In genomic region chr10:48390933-48391845, GRCh38 we compare ENCODE assay signal across 10 cellular contexts.
A peak's percentile ranks its signal among the peaks of the same experiment; 100 is the strongest.
DNase-seq lines count a peak whose midpoint lies in the region; ATAC-seq, FAIRE-seq and TF ChIP-seq lines count a peak whose summit lies in the region.
"Had no signal": no experiment of that assay in that cellular context is flagged by ENCODE, and none has a peak within 500 bp of the region (broad histone marks: within the 10 kb centered on the region; RNA-seq: fewer than 3 reads in every experiment).

No MANE protein-coding gene starts in this region.

- DNase-seq in MCF 10A (ENCODE audit: unreplicated experiment) (peak; percentile 42), breast epithelium (ENCODE audit: low spot score in 2 of 2) (no peak), adipocyte (ENCODE audit: low read depth) (peak; percentile 48), urothelium cell line (ENCODE audit: low spot score) (peak; percentile 37), right cardiac atrium (no peak), epidermal melanocyte (ENCODE audit: insufficient read length, low spot score) (no peak)
- DNase-seq: psoas muscle had no signal

- ATAC-seq in HG03342 (IDR thresholded peaks at IDR 0.05; ENCODE audit: unreplicated experiment) (peak; percentile 74), right cardiac atrium (no peak)
- ATAC-seq in stimulated activated memory B cell treated with anti-CD40 and anti-IgM and Interleukin-4, amounts not matched to agents 10 μg/mL and 1 μg/mL and 100 μg/mL, for 72 hours = no peak

- POLR2A ChIA-PET in MCF 10A (lab: Yijun Ruan, JAX) = interaction anchor here (0.6 to 2.8 kb wide), 6 partner anchors 8 to 75 kb away, joined by 3 to 9 read pairs (median 4); no protein-coding TSS in a partner anchor

- intact Hi-C loops in MCF 10A (cut with micrococcal nuclease) = no loop called here
- intact Hi-C loops in breast epithelium (cut with DNase I; ENCODE audit: low total_unique reads) = no loop called here
- intact Hi-C loops in right cardiac atrium (cut with DNase I) = no loop called here

- H3K9me3 ChIP-seq in breast epithelium (no peaks in the 10 kb centered on the region), adipocyte (ENCODE audit: control insufficient read depth, low read length) (no peaks in the 10 kb centered on the region), right cardiac atrium (ENCODE audit: control insufficient read depth, low read length) (no peaks in the 10 kb centered on the region)
- H3K9me3 ChIP-seq: psoas muscle had no signal

- TF ChIP-seq CTCF in MCF 10A (IDR thresholded peaks at IDR 0.05; ENCODE audit: unreplicated experiment) = no peak
- no peak for TF ChIP-seq CTCF in breast epithelium (IDR thresholded peaks at IDR 0.05)

- no peaks in the 10 kb centered on the region for H3K36me3 ChIP-seq in breast epithelium
- no peaks in the 10 kb centered on the region for H3K36me3 ChIP-seq in adipocyte (ENCODE audit: control insufficient read depth, insufficient read depth, low read length, severe bottlenecking)
- H3K36me3 ChIP-seq: cardiac muscle cell had no signal

- 72% methylated on average over 4 of the region's 4 CpGs for WGBS in right cardiac atrium

- CTCF ChIA-PET in MCF 10A (lab: Yijun Ruan, JAX) = no interaction called here

- no peak overlapping the region for H3K27ac Mint-ChIP-seq in MCF 10A (ENCODE audit: low read depth, unreplicated experiment)
- no peak overlapping the region for H3K27ac Mint-ChIP-seq in stimulated activated memory B cell treated with anti-CD40 and anti-IgM and Interleukin-4, amounts not matched to agents 10 μg/mL and 1 μg/mL and 100 μg/mL, for 72 hours

- peaks cover 20% of the 10 kb centered on the region for H3K4me1 Mint-ChIP-seq in MCF 10A (ENCODE audit: insufficient read depth, unreplicated experiment)
- H3K4me1 Mint-ChIP-seq in stimulated activated memory B cell treated with anti-CD40 and anti-IgM and Interleukin-4, amounts not matched to agents 10 μg/mL and 1 μg/mL and 100 μg/mL, for 72 hours = peaks cover 28% of the 10 kb centered on the region

- TF ChIP-seq POLR2A in breast epithelium (IDR thresholded peaks at IDR 0.05) = no peak

- no peak for FAIRE-seq in urothelium cell line (lab: Jason Lieb, UNC)

- no peaks in the 10 kb centered on the region for H3K27me3 Mint-ChIP-seq in MCF 10A (ENCODE audit: insufficient read depth, unreplicated experiment)
- H3K27me3 Mint-ChIP-seq in stimulated activated memory B cell treated with anti-CD40 and anti-IgM and Interleukin-4, amounts not matched to agents 10 μg/mL and 1 μg/mL and 100 μg/mL, for 72 hours = no peaks in the 10 kb centered on the region

- H3K27me3 ChIP-seq in breast epithelium (no peaks in the 10 kb centered on the region), adipocyte (replicated peaks; ENCODE audit: control insufficient read depth, insufficient read depth, low read length) (no peaks in the 10 kb centered on the region), right cardiac atrium (ENCODE audit: control insufficient read depth, insufficient read depth) (no peaks in the 10 kb centered on the region)
- H3K27me3 ChIP-seq: cardiac muscle cell had no signal

- no peaks in the 10 kb centered on the region for H3K9me3 Mint-ChIP-seq in MCF 10A (ENCODE audit: unreplicated experiment)
- H3K9me3 Mint-ChIP-seq in stimulated activated memory B cell treated with anti-CD40 and anti-IgM and Interleukin-4, amounts not matched to agents 10 μg/mL and 1 μg/mL and 100 μg/mL, for 72 hours = no peaks in the 10 kb centered on the region

- H3K4me1 ChIP-seq in breast epithelium (no peaks in the 10 kb centered on the region), adipocyte (ENCODE audit: control insufficient read depth, insufficient read depth, low read length) (peaks cover 3% of the 10 kb centered on the region), right cardiac atrium (ENCODE audit: control insufficient read depth, insufficient read depth, low read length) (peaks cover 4% of the 10 kb centered on the region)

- H3K36me3 Mint-ChIP-seq in MCF 10A (ENCODE audit: insufficient read depth, unreplicated experiment) = no peaks in the 10 kb centered on the region
- no peaks in the 10 kb centered on the region for H3K36me3 Mint-ChIP-seq in stimulated activated memory B cell treated with anti-CD40 and anti-IgM and Interleukin-4, amounts not matched to agents 10 μg/mL and 1 μg/mL and 100 μg/mL, for 72 hours

- no peak overlapping the region for H3K9ac ChIP-seq in adipocyte (ENCODE audit: low read length)

- no peak overlapping the region for H3K27ac ChIP-seq in breast epithelium
- no peak overlapping the region for H3K27ac ChIP-seq in right cardiac atrium (ENCODE audit: low read length)
- H3K27ac ChIP-seq: cardiac muscle cell, psoas muscle had no signal

- no peak overlapping the region for H3K4me3 Mint-ChIP-seq in MCF 10A (ENCODE audit: unreplicated experiment)
- no peak overlapping the region for H3K4me3 Mint-ChIP-seq in stimulated activated memory B cell treated with anti-CD40 and anti-IgM and Interleukin-4, amounts not matched to agents 10 μg/mL and 1 μg/mL and 100 μg/mL, for 72 hours

- no TSS peak for BruUV-seq in MCF 10A (replicated peaks; lab: Mats Ljungman, UMichigan)

- no peak overlapping the region for H3K4me3 ChIP-seq in breast epithelium
- no peak overlapping the region for H3K4me3 ChIP-seq in adipocyte (ENCODE audit: low read length)
- H3K4me3 ChIP-seq in right cardiac atrium (ENCODE audit: low read length) = no peak overlapping the region
- H3K4me3 ChIP-seq: cardiac muscle cell, psoas muscle had no signal

Comparison
In these comparisons a context has a peak if more than half of its experiments do, and no peak if none do; other contexts are left out.
1. DNase-seq: peak in MCF 10A (single experiment), adipocyte (single experiment) and urothelium cell line (single experiment); none in breast epithelium (0 of 2), right cardiac atrium (0 of 3) and epidermal melanocyte (single experiment).